25 cellular contexts compared by ENCODE assay signal in genomic region chr12:66641057-66641456, GRCh38.
"Had no signal": no experiment of that assay in that cellular context is flagged by ENCODE, and none has a peak within 500 bp of the region (broad histone marks: within the 10 kb centered on the region; RNA-seq: fewer than 3 reads in every experiment).

No MANE protein-coding gene starts in this region.

- H3K27me3 ChIP-seq: colonic mucosa, gastrocnemius medialis, heart right ventricle, left lung had no signal

- H3K4me3 Mint-ChIP-seq: dendritic cell treated with granulocyte-macrophage colony-stimulating factor and Interleukin-4, amounts not matched to agents 40 ng/mL and 50 ng/mL, for 4 days; effector memory CD8-positive, alpha-beta T cell; endodermal cell; mesothelial cell of epicardium; naive thymus-derived CD4-positive, alpha-beta T cell had no signal

- ATAC-seq: effector memory CD8-positive, alpha-beta T cell; esophagus mucosa; gastrocnemius medialis; heart right ventricle; left cardiac atrium; left lung; left ventricle myocardium superior; lower lobe of right lung; mucosa of descending colon; naive thymus-derived CD4-positive, alpha-beta T cell had no signal

- H3K27ac Mint-ChIP-seq: dendritic cell treated with granulocyte-macrophage colony-stimulating factor and Interleukin-4, amounts not matched to agents 40 ng/mL and 50 ng/mL, for 4 days; effector memory CD8-positive, alpha-beta T cell; endodermal cell; naive thymus-derived CD4-positive, alpha-beta T cell had no signal

- H3K9me3 ChIP-seq: colonic mucosa, esophagus squamous epithelium, gastrocnemius medialis, heart right ventricle, left lung, lower lobe of right lung, mucosa of descending colon had no signal

- H3K4me1 Mint-ChIP-seq: naive thymus-derived CD4-positive, alpha-beta T cell had no signal

- H3K27me3 Mint-ChIP-seq: dendritic cell treated with granulocyte-macrophage colony-stimulating factor and Interleukin-4, amounts not matched to agents 40 ng/mL and 50 ng/mL, for 4 days had no signal

- H3K36me3 Mint-ChIP-seq: mesothelial cell of epicardium; naive thymus-derived CD4-positive, alpha-beta T cell had no signal

- H3K36me3 ChIP-seq: colonic mucosa, esophagus squamous epithelium, gastrocnemius medialis, heart right ventricle, left lung, lower lobe of right lung had no signal

- H3K27ac ChIP-seq: colonic mucosa, epithelial cell of prostate, esophagus squamous epithelium, gastrocnemius medialis, heart right ventricle, left lung, lower lobe of right lung had no signal

- H3K4me1 ChIP-seq: colonic mucosa, heart right ventricle, left lung, lower lobe of right lung had no signal

- H3K4me3 ChIP-seq: colonic mucosa, esophagus squamous epithelium, gastrocnemius medialis, heart right ventricle, left lung, lower lobe of right lung, mucosa of descending colon had no signal

- H3K9me3 Mint-ChIP-seq: dendritic cell treated with granulocyte-macrophage colony-stimulating factor and Interleukin-4, amounts not matched to agents 40 ng/mL and 50 ng/mL, for 4 days; effector memory CD8-positive, alpha-beta T cell; endodermal cell had no signal

- DNase-seq: colonic mucosa; cortex of kidney; effector CD8-positive, alpha-beta T cell; effector memory CD8-positive, alpha-beta T cell; endodermal cell; erythroblast; esophagus squamous epithelium; foreskin fibroblast; foreskin melanocyte; gastrocnemius medialis; glutamatergic neuron; head of caudate nucleus; heart right ventricle; hippocampal formation; left cardiac atrium; left lung; left ventricle myocardium superior; lower lobe of right lung; mesenchymal stem cell; mucosa of descending colon; naive thymus-derived CD4-positive, alpha-beta T cell had no signal
